In genomic region chr19:7636317-7636690, GRCh38 we compare ENCODE assay signal across 10 cellular contexts. TPM values are rescaled to one million over a fixed set of nuclear protein-coding genes. Genes with fewer than 3 reads are reported as not detected.
A peak's percentile ranks its signal among the peaks of the same experiment; 100 is the strongest.
DNase-seq lines count a peak whose midpoint lies in the region; ATAC-seq, FAIRE-seq and TF ChIP-seq lines count a peak whose summit lies in the region.
"Had no signal": no experiment of that assay in that cellular context is flagged by ENCODE, and none has a peak within 500 bp of the region (broad histone marks: within the 10 kb centered on the region; RNA-seq: fewer than 3 reads in every experiment).

No MANE protein-coding gene starts in this region.

- intact Hi-C loops in PC-9 (cut with micrococcal nuclease; ENCODE audit: unreplicated experiment) (no loop called here), left cardiac atrium (cut with DNase I) (no loop called here)

- H3K4me3 Mint-ChIP-seq in endodermal cell: peak overlapping the region; percentile 77

- peak overlapping the region; percentile 71 for H3K4me2 ChIP-seq in PC-9
- H3K4me2 ChIP-seq in parathyroid adenoma (ENCODE audit: low read length): peak overlapping the region; percentile 58

- no peak for FAIRE-seq in frontal cortex (lab: Jason Lieb, UNC)

- H3K27me3 ChIP-seq in PC-9 (ENCODE audit: insufficient read depth, low read depth) (no peaks in the 10 kb centered on the region), endodermal cell (ENCODE audit: control insufficient read depth, insufficient read depth, low read length, poor library complexity, severe bottlenecking) (peaks cover 23% of the 10 kb centered on the region), parathyroid adenoma (ENCODE audit: control insufficient read depth, insufficient read depth, low read length) (no peaks in the 10 kb centered on the region)

- no peak overlapping the region; the same call in 1 of the 2 replicates for H2AFZ ChIP-seq in PC-9
- H2AFZ ChIP-seq in parathyroid adenoma: peak overlapping the region; percentile 73

- peak overlapping the region; percentile 89; the same call in 1 of the 2 replicates for H3K4me3 ChIP-seq in PC-9
- H3K4me3 ChIP-seq in endodermal cell (ENCODE audit: low read length): peak overlapping the region; percentile 86
- peak overlapping the region; percentile 66 for H3K4me3 ChIP-seq in parathyroid adenoma (ENCODE audit: low read depth, low read length)

- H3K4me1 Mint-ChIP-seq in endodermal cell: no peaks in the 10 kb centered on the region

- H3K9me3 ChIP-seq in ES-I3 (ENCODE audit: control insufficient read depth, insufficient read depth, low read length) (no peaks in the 10 kb centered on the region), PC-9 (ENCODE audit: insufficient read depth, low read depth) (no peaks in the 10 kb centered on the region; the same call in 1 of the 2 replicates), endodermal cell (ENCODE audit: control insufficient read depth, low read length) (no peaks in the 10 kb centered on the region), parathyroid adenoma (ENCODE audit: control insufficient read depth, low read length) (no peaks in the 10 kb centered on the region)

- CTCF ChIA-PET in PC-9 (lab: Charles Lee): no interaction called here

- peaks cover 30% of the 10 kb centered on the region for H3K27me3 Mint-ChIP-seq in endodermal cell (ENCODE audit: insufficient read depth)

- no peaks in the 10 kb centered on the region for H3K9me3 Mint-ChIP-seq in endodermal cell

- WGBS in endodermal cell (ENCODE audit: insufficient coverage in 1 of 2, insufficient read length in 1 of 2), 2 experiments: 69 to 80% methylated on average over 16 of the region's 16 CpGs

- H3K27ac Mint-ChIP-seq in endodermal cell: no peak overlapping the region

- H3K9me2 ChIP-seq in PC-9 (ENCODE audit: insufficient read depth): no peaks in the 10 kb centered on the region

- TSS peak; percentile 25 for BruUV-seq in PC-9 (replicated peaks; lab: Mats Ljungman, UMichigan)

- no peak overlapping the region for H3K27ac ChIP-seq in PC-9
- H3K27ac ChIP-seq in endodermal cell (ENCODE audit: low read depth, low read length): no peak overlapping the region
- peak overlapping the region; percentile 57 for H3K27ac ChIP-seq in parathyroid adenoma

- peaks cover 13% of the 10 kb centered on the region for H4K20me1 ChIP-seq in PC-9 (ENCODE audit: insufficient read depth)

- H3F3A ChIP-seq in PC-9 (ENCODE audit: insufficient read depth, low read depth): peaks cover 46% of the 10 kb centered on the region

- H3K4me1 ChIP-seq in ES-I3 (ENCODE audit: insufficient read depth, low read length): no peaks in the 10 kb centered on the region; the same call in 1 of the 2 replicates
- H3K4me1 ChIP-seq in PC-9 (replicated peaks; ENCODE audit: insufficient read depth): peaks cover 11% of the 10 kb centered on the region; the same call in 1 of the 2 replicates
- H3K4me1 ChIP-seq in endodermal cell (ENCODE audit: control insufficient read depth, insufficient read depth, low read length): no peaks in the 10 kb centered on the region
- H3K4me1 ChIP-seq in parathyroid adenoma: no peaks in the 10 kb centered on the region

- no peak for ATAC-seq in left cardiac atrium
- ATAC-seq in HG03135 (IDR thresholded peaks at IDR 0.05; ENCODE audit: unreplicated experiment): no peak
- no peak for ATAC-seq in GM18511 (IDR thresholded peaks at IDR 0.05; ENCODE audit: unreplicated experiment)

- H3K36me3 Mint-ChIP-seq in endodermal cell (ENCODE audit: low read depth): peaks cover 14% of the 10 kb centered on the region

- TF ChIP-seq CTCF in PC-9 (conservative IDR thresholded peaks at IDR 0.05) (no peak), endodermal cell (conservative IDR thresholded peaks at IDR 0.05) (no peak), parathyroid adenoma (IDR thresholded peaks at IDR 0.05) (no peak)

- DNase-seq in PC-9: no peak
- DNase-seq in endodermal cell: no peak
- DNase-seq in frontal cortex (ENCODE audit: low spot score in 2 of 2): no peak
- DNase-seq in left cardiac atrium: no peak
- DNase-seq: dorsolateral prefrontal cortex, NCI-H1694 treated with DMSO at 0.1 percent for 48 hours had no signal

- H3K9ac ChIP-seq in ES-I3 (ENCODE audit: low read depth, low read length) (peak overlapping the region; percentile 53; the same call in 1 of the 2 replicates), endodermal cell (ENCODE audit: extremely low read depth, low read length, poor library complexity, severe bottlenecking) (no peak overlapping the region), parathyroid adenoma (no peak overlapping the region)

- POLR2A ChIA-PET in PC-9 (lab: Charles Lee; ENCODE audit: unreplicated experiment): no interaction called here

- no peaks in the 10 kb centered on the region for H3K36me3 ChIP-seq in ES-I3 (ENCODE audit: insufficient read depth, low read length)
- H3K36me3 ChIP-seq in PC-9 (ENCODE audit: low read depth): no peaks in the 10 kb centered on the region
- H3K36me3 ChIP-seq in endodermal cell (ENCODE audit: control insufficient read depth, insufficient read depth, low read length): peaks cover 10% of the 10 kb centered on the region
- H3K36me3 ChIP-seq in parathyroid adenoma (ENCODE audit: control insufficient read depth, insufficient read depth, low read length): no peaks in the 10 kb centered on the region

- H3K79me2 ChIP-seq in PC-9 (ENCODE audit: low read depth) (peaks cover 38% of the 10 kb centered on the region), parathyroid adenoma (no peaks in the 10 kb centered on the region)

RNA-seq across cellular contexts. Expression of gene STXBP2, which starts 0.6 kb away (rescaled TPM):
- 148 and 201 TPM in 2 replicates for total RNA-seq in PC-9 (2021)
- total RNA-seq in endodermal cell: 100 to 1,000 TPM; 119 to 126 TPM
- 27.5 TPM for polyA plus RNA-seq in endodermal cell (2013, experiment 1 of 2)
- polyA plus RNA-seq in endodermal cell (2013, experiment 2 of 2): 29.9 TPM
- 2.4 TPM for total RNA-seq in frontal cortex
- total RNA-seq in left cardiac atrium: 10 to 100 TPM; 13.5 to 18.2 TPM

RNA-seq across cellular contexts. Expression of gene PCP2, which starts 2.8 kb away (rescaled TPM):
- total RNA-seq in PC-9 (2021) (0.92 and 1.0 TPM in 2 replicates), endodermal cell (under 1 TPM in 1 of 2 donors, not detected in 1; 0.55 TPM), frontal cortex (not detected), left cardiac atrium (not detected)
- not detected for polyA plus RNA-seq in endodermal cell (2013, experiment 1 of 2)
- not detected for polyA plus RNA-seq in endodermal cell (2013, experiment 2 of 2)

RNA-seq across cellular contexts. Expression of gene PET100, which starts 6.7 kb away (rescaled TPM):
- total RNA-seq in PC-9 (2021) (149 and 222 TPM in 2 replicates), endodermal cell (100 to 1,000 TPM; 149 to 182 TPM), frontal cortex (29.3 TPM), left cardiac atrium (100 to 1,000 TPM; 150 to 152 TPM)
- 93.5 TPM for polyA plus RNA-seq in endodermal cell (2013, experiment 1 of 2)
- 92.2 TPM for polyA plus RNA-seq in endodermal cell (2013, experiment 2 of 2)

RNA-seq across cellular contexts. Expression of gene XAB2, which starts 7.0 kb away (rescaled TPM):
- 44.9 and 51.3 TPM in 2 replicates for total RNA-seq in PC-9 (2021)
- total RNA-seq in endodermal cell: 10 to 100 TPM; 44.3 to 46.6 TPM
- 48.3 TPM for polyA plus RNA-seq in endodermal cell (2013, experiment 1 of 2)
- 43.1 TPM for polyA plus RNA-seq in endodermal cell (2013, experiment 2 of 2)
- total RNA-seq in frontal cortex: 24.1 TPM
- 10 to 100 TPM; 18.1 to 24.1 TPM for total RNA-seq in left cardiac atrium

RNA-seq across cellular contexts. Expression of gene RETN, which starts 32.5 kb away (rescaled TPM):
- not detected in 2 replicates for total RNA-seq in PC-9 (2021)
- total RNA-seq in endodermal cell: not detected
- not detected for polyA plus RNA-seq in endodermal cell (2013, experiment 1 of 2)
- not detected for polyA plus RNA-seq in endodermal cell (2013, experiment 2 of 2)
- not detected for total RNA-seq in frontal cortex
- total RNA-seq in left cardiac atrium: 1 to 10 TPM; 1.4 to 1.6 TPM
